ENCODE assay signal across 37 cellular contexts in genomic region chr2:160592401-160592800, GRCh38.
"Had no signal": no experiment of that assay in that cellular context is flagged by ENCODE, and none has a peak within 500 bp of the region (broad histone marks: within the 10 kb centered on the region; RNA-seq: fewer than 3 reads in every experiment).

No MANE protein-coding gene starts in this region.

- H3K4me1 ChIP-seq: adrenal gland had no signal

- H3K27ac ChIP-seq: adrenal gland, cardiac muscle cell, VCaP had no signal

- H3K9me3 ChIP-seq: adrenal gland had no signal

- DNase-seq: activated B cell treated with CpG ODN at 0.5 μM for 24 hours; activated CD4-positive, alpha-beta memory T cell treated with anti-CD3 and anti-CD28 coated beads for 36 hours; activated CD4-positive, alpha-beta T cell treated with anti-CD3 and anti-CD28 coated beads for 4 hours; activated CD4-positive, alpha-beta T cell treated with anti-CD3 and anti-CD28 coated beads, Interleukin-2, amount 10 ng/mL, durations not matched to agents 24 days and 14 days; activated CD4-positive, alpha-beta T cell treated with anti-CD3 and anti-CD28 coated beads, Interleukin-2, amount 50 U/mL, for 1 hour; activated CD4-positive, alpha-beta T cell treated with anti-CD3 and anti-CD28 coated beads, Interleukin-2, amount 50 U/mL, for 4 hours; activated CD4-positive, CD25-positive, alpha-beta regulatory T cell treated with anti-CD3 and anti-CD28 coated beads, Interleukin-2, amount 50 U/mL, for 72 hours; activated CD8-positive, alpha-beta memory T cell treated with anti-CD3 and anti-CD28 coated beads, Interleukin-2, amount 50 U/mL, for 4 hours; activated CD8-positive, alpha-beta T cell treated with anti-CD3 and anti-CD28 coated beads for 36 hours; activated effector memory CD4-positive, alpha-beta T cell treated with anti-CD3 and anti-CD28 coated beads, Interleukin-2, amount 50 U/mL, for 16 hours; activated gamma-delta T cell treated with Interleukin-2 at 50 U/mL for 16 hours; activated naive CD4-positive, alpha-beta T cell; activated naive CD4-positive, alpha-beta T cell treated with anti-CD3 and anti-CD28 coated beads for 36 hours; activated naive CD4-positive, alpha-beta T cell treated with anti-CD3 and anti-CD28 coated beads, Interleukin-2, amount 50 U/mL, for 16 hours; activated naive CD8-positive, alpha-beta T cell treated with anti-CD3 and anti-CD28 coated beads for 36 hours; activated T-cell treated with anti-CD3 and anti-CD28 coated beads for 4 hours; activated T-cell treated with anti-CD3 and anti-CD28 coated beads, Interleukin-2, amount 50 U/mL, for 1 hour; activated T-cell treated with anti-CD3 and anti-CD28 coated beads, Interleukin-2, amount 50 U/mL, for 4 hours; activated T-cell treated with anti-CD3 and anti-CD28 coated beads, Interleukin-2, amount 50 U/mL, for 72 hours; adrenal gland; amniotic stem cell; aorta; caudate nucleus; cerebellar nuclear complex; T-helper 1 cell; T-helper 2 cell; T-helper 9 cell had no signal

- FAIRE-seq: bronchial epithelial cell had no signal

- H3K4me1 Mint-ChIP-seq: activated B cell treated with CpG ODN at 0.5 μM for 24 hours; activated CD4-positive, alpha-beta T cell treated with anti-CD3 and anti-CD28 coated beads, Interleukin-2, amount 10 ng/mL, durations not matched to agents 24 days and 14 days; activated naive CD8-positive, alpha-beta T cell treated with anti-CD3 and anti-CD28 coated beads for 36 hours; activated T-helper 17 cell treated with anti-CD3 and anti-CD28 coated beads, Interleukin-2, amount 50 U/mL, for 72 hours; brain had no signal

- H3K36me3 ChIP-seq: adrenal gland, cardiac muscle cell had no signal

- H3K4me3 Mint-ChIP-seq: activated B cell treated with CpG ODN at 0.5 μM for 24 hours; activated CD4-positive, alpha-beta memory T cell treated with anti-CD3 and anti-CD28 coated beads for 36 hours; activated CD4-positive, alpha-beta T cell treated with anti-CD3 and anti-CD28 coated beads, Interleukin-2, amount 10 ng/mL, durations not matched to agents 24 days and 14 days; activated CD8-positive, alpha-beta T cell treated with anti-CD3 and anti-CD28 coated beads for 36 hours; activated naive CD4-positive, alpha-beta T cell treated with anti-CD3 and anti-CD28 coated beads for 36 hours; activated naive CD8-positive, alpha-beta T cell treated with anti-CD3 and anti-CD28 coated beads for 36 hours; activated T-cell treated with anti-CD3 and anti-CD28 coated beads, Interleukin-2, amount 50 U/mL, for 4 hours; activated T-cell treated with anti-CD3 and anti-CD28 coated beads, Interleukin-2, amount 50 U/mL, for 72 hours; activated T-helper 1 cell treated with anti-CD3 and anti-CD28 coated beads, Interleukin-12 subunit alpha, Interleukin-12 subunit beta, Interleukin-2, Interleukin-4 antibody, amounts not matched to agents 30 ng/mL and 10 ng/mL and 1 ng/mL, durations not matched to agents 14 hours and 24 hours and 36 hours; activated T-helper 17 cell treated with anti-CD3 and anti-CD28 coated beads, Interleukin-2, amount 50 U/mL, for 72 hours; brain; central memory CD8-positive, alpha-beta T cell; T-helper 1 cell treated with Interleukin-12 subunit alpha and Interleukin-12 subunit beta and Interleukin-4 antibody, amounts not matched to agents 30 μg/mL and 1 μg/mL, for 36 hours; T-helper 2 cell treated with Interferon-gamma antibody and Interleukin-4, amounts not matched to agents 5 μg/mL and 100 μg/mL, for 36 hours had no signal

- H3K9me3 Mint-ChIP-seq: central memory CD8-positive, alpha-beta T cell had no signal

- H3K27me3 ChIP-seq: adrenal gland, cardiac muscle cell had no signal

- H3K27ac Mint-ChIP-seq: activated B cell treated with CpG ODN at 0.5 μM for 24 hours; activated CD4-positive, alpha-beta memory T cell treated with anti-CD3 and anti-CD28 coated beads for 36 hours; activated CD4-positive, alpha-beta T cell treated with anti-CD3 and anti-CD28 coated beads, Interleukin-2, amount 10 ng/mL, durations not matched to agents 24 days and 14 days; activated CD8-positive, alpha-beta T cell treated with anti-CD3 and anti-CD28 coated beads for 36 hours; activated naive CD4-positive, alpha-beta T cell treated with anti-CD3 and anti-CD28 coated beads for 36 hours; activated naive CD4-positive, alpha-beta T cell treated with anti-CD3 and anti-CD28 coated beads, Interleukin-2, amount 50 U/mL, for 72 hours; activated naive CD8-positive, alpha-beta T cell treated with anti-CD3 and anti-CD28 coated beads for 36 hours; activated T-helper 1 cell treated with anti-CD3 and anti-CD28 coated beads, Interleukin-12 subunit alpha, Interleukin-12 subunit beta, Interleukin-2, Interleukin-4 antibody, amounts not matched to agents 30 ng/mL and 10 ng/mL and 1 ng/mL, durations not matched to agents 14 hours and 24 hours and 36 hours; activated T-helper 17 cell treated with anti-CD3 and anti-CD28 coated beads, Interleukin-2, amount 50 U/mL, for 72 hours; brain; T-helper 1 cell treated with Interleukin-12 subunit alpha and Interleukin-12 subunit beta and Interleukin-4 antibody, amounts not matched to agents 30 μg/mL and 1 μg/mL, for 36 hours; T-helper 2 cell treated with Interferon-gamma antibody and Interleukin-4, amounts not matched to agents 5 μg/mL and 100 μg/mL, for 36 hours had no signal

- H3K36me3 Mint-ChIP-seq: activated CD4-positive, alpha-beta memory T cell treated with anti-CD3 and anti-CD28 coated beads for 36 hours; brain had no signal

- ATAC-seq: activated CD8-positive, alpha-beta T cell treated with anti-CD3 and anti-CD28 coated beads for 36 hours; activated naive CD4-positive, alpha-beta T cell treated with anti-CD3 and anti-CD28 coated beads, Interleukin-2, amount 50 U/mL, for 72 hours; activated T-cell treated with anti-CD3 and anti-CD28 coated beads, Interleukin-2, amount 50 U/mL, for 4 hours; activated T-cell treated with anti-CD3 and anti-CD28 coated beads, Interleukin-2, amount 50 U/mL, for 72 hours; activated T-helper 17 cell treated with anti-CD3 and anti-CD28 coated beads, Interleukin-2, amount 50 U/mL, for 72 hours had no signal

- H3K4me3 ChIP-seq: adrenal gland, cardiac muscle cell had no signal

- H3K27me3 Mint-ChIP-seq: activated CD4-positive, alpha-beta memory T cell treated with anti-CD3 and anti-CD28 coated beads for 36 hours; activated CD4-positive, alpha-beta T cell treated with anti-CD3 and anti-CD28 coated beads, Interleukin-2, amount 10 ng/mL, durations not matched to agents 24 days and 14 days; activated CD8-positive, alpha-beta T cell treated with anti-CD3 and anti-CD28 coated beads for 36 hours; activated naive CD8-positive, alpha-beta T cell treated with anti-CD3 and anti-CD28 coated beads for 36 hours; activated T-helper 17 cell treated with anti-CD3 and anti-CD28 coated beads, Interleukin-2, amount 50 U/mL, for 72 hours had no signal
